In genomic region chr7:129597672-129598071, GRCh38 we compare ENCODE assay signal across 27 cellular contexts.
"Had no signal": no experiment of that assay in that cellular context is flagged by ENCODE, and none has a peak within 500 bp of the region (broad histone marks: within the 10 kb centered on the region; RNA-seq: fewer than 3 reads in every experiment).

No MANE protein-coding gene starts in this region.

- H3K9me3 ChIP-seq: stomach, suprapubic skin, testis, thoracic aorta, thyroid gland, tibial artery, tibial nerve, transverse colon, upper lobe of left lung, upper lobe of right lung, uterus, vagina had no signal

- FAIRE-seq: urothelium cell line had no signal

- H3K4me3 ChIP-seq: stomach, suprapubic skin, testis, thoracic aorta, thyroid gland, tibial artery, tibial nerve, transverse colon, upper lobe of left lung, upper lobe of right lung, uterus, vagina had no signal

- DNase-seq: stimulated activated CD4-positive, alpha-beta T cell treated with anti-CD3 and anti-CD28 coated beads, Interleukin-2, amount 100 ng/mL, for 48 hours; stimulated activated CD4-positive, alpha-beta T cell treated with anti-CD3 and anti-CD28 coated beads, Interleukin-4, amount 100 ng/mL, for 1 hour; stimulated activated CD4-positive, alpha-beta T cell treated with anti-CD3 and anti-CD28 coated beads, Interleukin-4, amount 100 ng/mL, for 24 hours; stimulated activated CD4-positive, alpha-beta T cell treated with anti-CD3 and anti-CD28 coated beads, Interleukin-4, amount 100 ng/mL, for 4 hours; stimulated activated CD8-positive, alpha-beta memory T cell treated with anti-CD3 and anti-CD28 coated beads, Interleukin-4, amount 100 ng/mL, for 48 hours; stimulated activated naive B cell treated with anti-CD40 and anti-IgM and Interleukin-4, amounts not matched to agents 10 μg/mL and 1 μg/mL and 100 μg/mL, for 72 hours; stimulated activated naive CD4-positive, alpha-beta T cell; stimulated activated naive CD4-positive, alpha-beta T cell treated with Interleukin-2 at 50 U/mL for 16 hours; stimulated activated naive CD8-positive, alpha-beta T cell treated with anti-CD3 and anti-CD28 coated beads, Interleukin-15, amount 100 ng/mL, for 72 hours; stimulated activated naive CD8-positive, alpha-beta T cell treated with anti-CD3 and anti-CD28 coated beads, Interleukin-15, Interleukin-2, amounts not matched to agents 100 U/mL and 50 U/mL, for 24 hours; stomach; substantia nigra; testis; thyroid gland; tibial artery; transverse colon; trophoblast cell; upper lobe of left lung; upper lobe of right lung; uterus had no signal

- H3K4me1 ChIP-seq: stomach, suprapubic skin, testis, thyroid gland, tibial artery, tibial nerve, transverse colon, upper lobe of left lung, upper lobe of right lung, uterus, vagina had no signal

- H3K27me3 ChIP-seq: stomach, suprapubic skin, testis, thyroid gland, tibial nerve, upper lobe of left lung, upper lobe of right lung, uterus, vagina had no signal

- H3K27ac ChIP-seq: stomach, suprapubic skin, testis, thoracic aorta, thyroid gland, tibial artery, tibial nerve, transverse colon, upper lobe of left lung, upper lobe of right lung, uterus, vagina had no signal

- ATAC-seq: stimulated activated effector memory CD8-positive, alpha-beta T cell treated with anti-CD3 and anti-CD28 coated beads, Interleukin-12 subunit alpha, Interleukin-12 subunit beta, amount 100 ng/mL, for 72 hours; stimulated activated memory B cell treated with anti-CD40 and anti-IgM and Interleukin-4, amounts not matched to agents 10 μg/mL and 1 μg/mL and 100 μg/mL, for 72 hours; stimulated activated naive B cell treated with anti-CD40 and anti-IgM and Interleukin-4, amounts not matched to agents 10 μg/mL and 1 μg/mL and 100 μg/mL, for 72 hours; stimulated activated naive CD8-positive, alpha-beta T cell treated with anti-CD3 and anti-CD28 coated beads, Interleukin-15, amount 100 ng/mL, for 72 hours; stimulated activated naive CD8-positive, alpha-beta T cell treated with anti-CD3 and anti-CD28 coated beads, Interleukin-15, Interleukin-2, amounts not matched to agents 100 U/mL and 50 U/mL, for 24 hours; upper lobe of right lung had no signal

- H3K36me3 ChIP-seq: stomach, suprapubic skin, thoracic aorta, thyroid gland, tibial artery, tibial nerve, transverse colon, upper lobe of left lung, upper lobe of right lung, uterus, vagina had no signal
